In genomic region chr18:213505-213904, GRCh38 we compare ENCODE assay signal across 22 cellular contexts.
DNase-seq lines count a peak whose midpoint lies in the region; ATAC-seq and FAIRE-seq lines count a peak whose summit lies in the region.
"Had no signal": no experiment of that assay in that cellular context is flagged by ENCODE, and none has a peak within 500 bp of the region (broad histone marks: within the 10 kb centered on the region; RNA-seq: fewer than 3 reads in every experiment).

No MANE protein-coding gene starts in this region.

- peaks cover 7% of the 10 kb centered on the region for H3K4me1 Mint-ChIP-seq in activated T-cell treated with anti-CD3 and anti-CD28 coated beads, Interleukin-2, amount 50 U/mL, for 24 hours (ENCODE audit: low read depth)
- H3K4me1 Mint-ChIP-seq: IgD-negative memory B cell had no signal

- peak overlapping the region; percentile 46 for H3K27ac ChIP-seq in angular gyrus (ENCODE audit: low read depth, low read length)
- H3K27ac ChIP-seq in substantia nigra (ENCODE audit: low read depth, low read length, poor library complexity, severe bottlenecking) = peak overlapping the region; percentile 28

- DNase-seq in activated T-cell treated with anti-CD3 and anti-CD28 coated beads, Interleukin-2, amount 50 U/mL, for 24 hours = no peak
- DNase-seq in activated T-cell treated with anti-CD3 and anti-CD28 coated beads for 4 hours = no peak
- peak; percentile 56 for DNase-seq in foreskin melanocyte
- no peak for DNase-seq in substantia nigra (lab: John Stamatoyannopoulos, UW)
- DNase-seq in HTR-8/SVneo (ENCODE audit: insufficient read length, low spot score) = no peak
- no peak for DNase-seq in AG08396 (ENCODE audit: low spot score)
- DNase-seq: 8988T, C1 segment of cervical spinal cord, DMS153, EL, H9, MV-4-11, NCI-H1417 treated with DMSO at 0.1 percent for 48 hours, NCI-H2029, NCI-H2171 treated with DMSO at 0.1 percent for 48 hours, NCI-H510A, NCI-H82 had no signal

- no peak for ATAC-seq in GM18873 (IDR thresholded peaks at IDR 0.05; ENCODE audit: low FRiP score, unreplicated experiment)
- ATAC-seq: Panc1, Right ventricle myocardium inferior had no signal

- peak overlapping the region; percentile 68 for H3K27ac Mint-ChIP-seq in activated T-cell treated with anti-CD3 and anti-CD28 coated beads, Interleukin-2, amount 50 U/mL, for 24 hours
- H3K27ac Mint-ChIP-seq: H9 had no signal

- H3K4me3 Mint-ChIP-seq in activated T-cell treated with anti-CD3 and anti-CD28 coated beads, Interleukin-2, amount 50 U/mL, for 24 hours = no peak overlapping the region
- H3K4me3 Mint-ChIP-seq: H9, IgD-negative memory B cell had no signal

- peaks cover 95% of the 10 kb centered on the region for H3K36me3 Mint-ChIP-seq in activated T-cell treated with anti-CD3 and anti-CD28 coated beads, Interleukin-2, amount 50 U/mL, for 24 hours (ENCODE audit: low read depth)

- no peaks in the 10 kb centered on the region for H3K27me3 Mint-ChIP-seq in activated T-cell treated with anti-CD3 and anti-CD28 coated beads, Interleukin-2, amount 50 U/mL, for 24 hours
- H3K27me3 Mint-ChIP-seq: IgD-negative memory B cell had no signal

- no peak for FAIRE-seq in HTR-8/SVneo (lab: Jason Lieb, UNC)

- H3K9me3 Mint-ChIP-seq in activated T-cell treated with anti-CD3 and anti-CD28 coated beads, Interleukin-2, amount 50 U/mL, for 24 hours = no peaks in the 10 kb centered on the region
- H3K9me3 Mint-ChIP-seq: IgD-negative memory B cell had no signal
